ENCODE assay signal across 10 cellular contexts in genomic region chr15:70092462-70092850, GRCh38. TPM values are rescaled to one million over a fixed set of nuclear protein-coding genes. Genes with fewer than 3 reads are reported as not detected.
A peak's percentile ranks its signal among the peaks of the same experiment; 100 is the strongest.
DNase-seq lines count a peak whose midpoint lies in the region; ATAC-seq and TF ChIP-seq lines count a peak whose summit lies in the region.
"Had no signal": no experiment of that assay in that cellular context is flagged by ENCODE, and none has a peak within 500 bp of the region (broad histone marks: within the 10 kb centered on the region; RNA-seq: fewer than 3 reads in every experiment).

No MANE protein-coding gene starts in this region.

- H3K27ac ChIP-seq in Panc1 (ENCODE audit: low read length) (peak overlapping the region; percentile 85), fibroblast of lung (ENCODE audit: insufficient read depth, low read length) (no peak overlapping the region), rectal smooth muscle tissue (ENCODE audit: low read depth, low read length) (no peak overlapping the region)

- no peak for TF ChIP-seq CTCF in Panc1 (IDR thresholded peaks at IDR 0.05)
- no peak for TF ChIP-seq CTCF in fibroblast of lung (conservative IDR thresholded peaks at IDR 0.05 in 1 of 2, IDR thresholded peaks at IDR 0.05 in 1 of 2; ENCODE audit: low read depth in 1 of 2, low read length in 2 of 2)

- H3K4me1 ChIP-seq in Panc1 (ENCODE audit: control insufficient read depth, insufficient read depth, low read length) (peaks cover 61% of the 10 kb centered on the region), fibroblast of lung (ENCODE audit: control insufficient read depth, extremely low read depth, insufficient read depth, low read length) (peaks cover 19% of the 10 kb centered on the region), rectal smooth muscle tissue (ENCODE audit: control insufficient read depth, insufficient read depth, low read length) (peaks cover 36% of the 10 kb centered on the region)

- CTCF ChIA-PET in Panc1 (lab: Charles Lee) = interaction anchor here (0.6 to 0.7 kb wide), 2 partner anchors 166 to 416 kb away, joined by 3 to 4 read pairs; no protein-coding TSS in a partner anchor

- peak overlapping the region; percentile 11 to 36; a peak in 3 of 4 replicates for H3K4me3 ChIP-seq in Panc1 (ENCODE audit: low read depth in 2 of 2, low read length in 2 of 2)
- H3K4me3 ChIP-seq in fibroblast of lung (replicated peaks in 1 of 4; ENCODE audit: control extremely low read depth in 1 of 4, insufficient read depth in 1 of 4, low read depth in 3 of 4, low read length in 4 of 4) = peak overlapping the region in 2 of 4 experiments; percentile 14 to 83
- H3K4me3 ChIP-seq in rectal smooth muscle tissue (ENCODE audit: low read length) = peak overlapping the region; percentile 52
- H3K4me3 ChIP-seq: right lobe of liver had no signal

- H3K4me2 ChIP-seq in fibroblast of lung (ENCODE audit: extremely low read depth, insufficient read depth, low read length) = no peak overlapping the region

- POLR2A ChIA-PET in Panc1 (lab: Charles Lee) = interaction anchor here (0.6 to 0.7 kb wide), 3 partner anchors 86 to 486 kb away, joined by 3 to 8 read pairs (median 3); no protein-coding TSS in a partner anchor

- H3K79me2 ChIP-seq in fibroblast of lung (ENCODE audit: control insufficient read depth, insufficient read depth, low read length) = peaks cover 30% of the 10 kb centered on the region

- intact Hi-C loops in Panc1 (cut with micrococcal nuclease; ENCODE audit: unreplicated experiment) = loop anchor here (5.0 to 10.0 kb wide), 3 partner anchors 372 to 615 kb away; no protein-coding TSS in a partner anchor

- H3K36me3 ChIP-seq in Panc1 (ENCODE audit: control insufficient read depth, insufficient read depth, low read length) (peaks cover 20% of the 10 kb centered on the region), fibroblast of lung (ENCODE audit: control insufficient read depth, insufficient read depth, low read length) (peaks cover 2% of the 10 kb centered on the region), rectal smooth muscle tissue (ENCODE audit: control insufficient read depth, insufficient read depth, low read length) (no peaks in the 10 kb centered on the region)

- in situ Hi-C loops in Panc1 (cut with HindIII; ENCODE audit: low pct_unique_long_range_greater_than_20kb, low sequenced_read_pairs) = no loop called here

- ATAC-seq in Panc1 = no peak

- H2AFZ ChIP-seq in fibroblast of lung (ENCODE audit: low read length) = no peak overlapping the region

- H3K9me3 ChIP-seq in Panc1 (ENCODE audit: control insufficient read depth, insufficient read depth, low read depth, low read length) (no peaks in the 10 kb centered on the region), fibroblast of lung (ENCODE audit: control insufficient read depth, insufficient read depth, low read depth, low read length) (no peaks in the 10 kb centered on the region)
- H3K9me3 ChIP-seq: right lobe of liver had no signal

- H3K27me3 ChIP-seq in Panc1 (ENCODE audit: control insufficient read depth, insufficient read depth, low read length) (no peaks in the 10 kb centered on the region), fibroblast of lung (ENCODE audit: control insufficient read depth, insufficient read depth, low read length) (no peaks in the 10 kb centered on the region), rectal smooth muscle tissue (ENCODE audit: control insufficient read depth, insufficient read depth, low read length) (no peaks in the 10 kb centered on the region)
- H3K27me3 ChIP-seq: right lobe of liver had no signal

- BruUV-seq in Panc1 (replicated peaks; lab: Mats Ljungman, UMichigan) = no TSS peak

- H3K9ac ChIP-seq in fibroblast of lung (ENCODE audit: insufficient read depth, low read length) (no peak overlapping the region), rectal smooth muscle tissue (ENCODE audit: low read length) (no peak overlapping the region)

- no peaks in the 10 kb centered on the region for H4K20me1 ChIP-seq in fibroblast of lung (ENCODE audit: control insufficient read depth, extremely low read depth, insufficient read depth, low read length)

- DNase-seq in DMS 273 (lab: John Stamatoyannopoulos, UW; ENCODE audit: unreplicated experiment) (peak; percentile 60), DMS 273 treated with DMSO at 0.1 percent for 48 hours (lab: John Stamatoyannopoulos, UW) (no peak), Panc1 (ENCODE audit: low read depth, low spot score) (no peak), fibroblast of lung (ENCODE audit: low read depth in 2 of 2) (peak; percentile 32 to 88), RKO (ENCODE audit: low spot score) (no peak), NCI-H226 (no peak)
- DNase-seq in stimulated activated CD4-positive, alpha-beta T cell treated with anti-CD3 and anti-CD28 coated beads, Interleukin-1b, Interleukin-23, amount 100 ng/mL, for 48 hours = no peak
- DNase-seq: 8988T had no signal

RNA-seq across cellular contexts. Expression of gene TLE3, which starts 5.3 kb away (rescaled TPM):
- total RNA-seq in Panc1 (2021; ENCODE audit: unreplicated experiment) (132 TPM), fibroblast of lung (16.5 and 19.3 TPM in 2 replicates)
- 94.7 TPM for polyA plus RNA-seq in Panc1 (2012; ENCODE audit: insufficient read length)
- polyA plus RNA-seq in fibroblast of lung = 14.6 and 19.9 TPM in 2 replicates
- polyA plus RNA-seq in fibroblast of lung (2012) = 18.7 and 19.1 TPM in 2 replicates
- 16.4 and 22.0 TPM in 2 replicates for polyA minus RNA-seq in fibroblast of lung (ENCODE audit: low replicate concordance)

Comparison
In these comparisons a context has a peak if more than half of its experiments do, and no peak if none do; other contexts are left out.
1. DNase-seq: peak in DMS 273 (single experiment) and fibroblast of lung (2 of 2); none in DMS 273 treated with DMSO at 0.1 percent for 48 hours (single experiment), Panc1 (single experiment), RKO (single experiment), stimulated activated CD4-positive, alpha-beta T cell treated with anti-CD3 and anti-CD28 coated beads, Interleukin-1b, Interleukin-23, amount 100 ng/mL, for 48 hours (single experiment) and NCI-H226 (single experiment).